1 cellular context compared by ENCODE assay signal in genomic region chr18:41266214-41266613, GRCh38.
TF ChIP-seq lines count a peak whose summit lies in the region.

No MANE protein-coding gene starts in this region.

TF ChIP-seq in H1, 55 proteins besides CTCF, POLR2A, EP300 and RAD21 (continued from another document):
- no peak for TF ChIP-seq FOSL1 (IDR thresholded peaks at IDR 0.05; ENCODE audit: insufficient read depth, low read depth, low read length)
- no peak for TF ChIP-seq CBX8 (IDR thresholded peaks at IDR 0.05; ENCODE audit: borderline replicate concordance, low read depth, low read length)
- no peak for TF ChIP-seq RFX5 (IDR thresholded peaks at IDR 0.05; ENCODE audit: borderline replicate concordance, low read depth, low read length)
